Comparison of ENCODE assay signal across 8 cellular contexts in genomic region chr1:162561616-162562451, GRCh38. TPM values are rescaled to one million over a fixed set of nuclear protein-coding genes. Genes with fewer than 3 reads are reported as not detected.
DNase-seq lines count a peak whose midpoint lies in the region; ATAC-seq and TF ChIP-seq lines count a peak whose summit lies in the region.

Gene UAP1 (plus strand): TSS chr1:162561722. CDS start chr1:162566069, 4,347 bp downstream.

- H3K36me3 Mint-ChIP-seq in CD14-positive monocyte (peaks cover 2 to 6% of the 10 kb centered on the region in 2 donors), T-helper 17 cell (ENCODE audit: low read depth) (peaks cover 2% of the 10 kb centered on the region)

- H3K9me3 Mint-ChIP-seq in CD14-positive monocyte, result peaks cover 0 to 4% (median 0%) of the 10 kb centered on the region in 7 donors

- H3K27ac Mint-ChIP-seq in CD14-positive monocyte (peak within 1 kb of the TSS; percentile 80 to 96 (median 92)), T-helper 17 cell (peak within 1 kb of the TSS; percentile 94)

- peak within 1 kb of the TSS; percentile 92 for H3K4me3 ChIP-seq in epithelial cell of proximal tubule (ENCODE audit: low read depth, low read length)
- H3K4me3 ChIP-seq in muscle layer of duodenum (ENCODE audit: low read depth in 1 of 2, low read length in 2 of 2), result peak within 1 kb of the TSS; percentile 73 to 75
- peak within 1 kb of the TSS; percentile 75 for H3K4me3 ChIP-seq in urinary bladder (ENCODE audit: low read depth, low read length)

- peak; percentile 46 for DNase-seq in CD14-positive monocyte (ENCODE audit: low spot score)
- DNase-seq in T-helper 17 cell, result no peak
- no peak for DNase-seq in epithelial cell of proximal tubule (ENCODE audit: low read depth)
- DNase-seq in GM13977 (ENCODE audit: low spot score), result no peak

- intact Hi-C loops in CD14-positive monocyte (cut with micrococcal nuclease), result loop anchor here in 1 of 2 donors (5.0 kb wide), 1 partner anchor 65 kb away; the partner anchor contains the start of gene UHMK1

- TF ChIP-seq CTCF in CD14-positive monocyte (IDR thresholded peaks at IDR 0.05) (no peak), epithelial cell of proximal tubule (conservative IDR thresholded peaks at IDR 0.05; ENCODE audit: low read depth, low read length) (no peak), GM13977 (IDR thresholded peaks at IDR 0.05; ENCODE audit: extremely low read depth, insufficient read depth, missing control alignments) (no peak)

- H3K36me3 ChIP-seq in muscle layer of duodenum (ENCODE audit: control insufficient read depth in 1 of 2, insufficient read depth in 2 of 2, low read length in 2 of 2) (peaks cover 0 to 3% of the 10 kb centered on the region in 2 donors), urinary bladder (ENCODE audit: insufficient read depth) (no peaks in the 10 kb centered on the region)

- in situ Hi-C loops in GM13977 (cut with MboI; ENCODE audit: low pct_unique_long_range_greater_than_20kb, low sequenced_read_pairs, unreplicated experiment), result no loop called here

- peak within 1 kb of the TSS; percentile 91 to 96 for H3K4me3 Mint-ChIP-seq in CD14-positive monocyte
- peak within 1 kb of the TSS; percentile 94 for H3K4me3 Mint-ChIP-seq in T-helper 17 cell

- H3K4me1 ChIP-seq in muscle layer of duodenum (ENCODE audit: control insufficient read depth in 1 of 2, insufficient read depth in 2 of 2, low read length in 2 of 2) (peaks cover 7 to 11% of the 10 kb centered on the region in 2 donors), urinary bladder (ENCODE audit: insufficient read depth) (no peaks in the 10 kb centered on the region)

- no peaks in the 10 kb centered on the region for H3K27me3 ChIP-seq in muscle layer of duodenum (ENCODE audit: low read depth, low read length)

- H3K9me3 ChIP-seq in T-helper 17 cell (ENCODE audit: control insufficient read depth, low read length, poor library complexity, severe bottlenecking), result no peaks in the 10 kb centered on the region
- H3K9me3 ChIP-seq in muscle layer of duodenum (ENCODE audit: control insufficient read depth in 1 of 2, low read length in 2 of 2), result no peaks in the 10 kb centered on the region

- peaks cover 23% of the 10 kb centered on the region for H3K4me1 Mint-ChIP-seq in CD14-positive monocyte
- H3K4me1 Mint-ChIP-seq in T-helper 17 cell, result peaks cover 35% of the 10 kb centered on the region

- H3K27ac ChIP-seq in muscle layer of duodenum (ENCODE audit: low read length) (peak within 1 kb of the TSS; percentile 90), urinary bladder (ENCODE audit: low read depth) (peak within 1 kb of the TSS; percentile 96)

- under 1% methylated on average over 69 of the region's 69 CpGs for WGBS in urinary bladder

- ATAC-seq in GM19324 (IDR thresholded peaks at IDR 0.05; ENCODE audit: low FRiP score, unreplicated experiment), result peak; percentile 45
- peak; percentile 34 for ATAC-seq in HG03196 (IDR thresholded peaks at IDR 0.05; ENCODE audit: unreplicated experiment)
- peak; percentile 43 for ATAC-seq in T-helper 17 cell

- H3K27me3 Mint-ChIP-seq in CD14-positive monocyte (ENCODE audit: low read depth in 3 of 3) (peaks cover 0 to 7% (median 3%) of the 10 kb centered on the region in 3 donors), T-helper 17 cell (no peaks in the 10 kb centered on the region)

RNA-seq across cellular contexts. Expression of gene UAP1, which starts in this region (rescaled TPM):
- 1 to 10 TPM; 5.9 to 7.2 TPM for polyA plus RNA-seq in CD14-positive monocyte
- total RNA-seq in T-helper 17 cell, result 10 to 100 TPM; 30.8 to 31.5 TPM
- 58.2 and 71.5 TPM in 2 replicates for total RNA-seq in epithelial cell of proximal tubule
- total RNA-seq in urinary bladder, result 54.8 TPM
- polyA plus RNA-seq in urinary bladder, result 78.4 TPM
